Comparison of ENCODE assay signal across 1 cellular context in genomic region chr1:19033926-19034680, GRCh38.
TF ChIP-seq lines count a peak whose summit lies in the region.

No MANE protein-coding gene starts in this region.

TF ChIP-seq in GM23338, 12 proteins besides CTCF, POLR2A, EP300 and RAD21:
- no peak for TF ChIP-seq ZNF462 (CRISPR knock-in tag; IDR thresholded peaks at IDR 0.05)
- TF ChIP-seq POLR2AphosphoS5 (IDR thresholded peaks at IDR 0.05; ENCODE audit: low read depth), result no peak
- no peak for TF ChIP-seq ZNF114 (CRISPR knock-in tag; IDR thresholded peaks at IDR 0.05)
- TF ChIP-seq ZNF331 (CRISPR knock-in tag; IDR thresholded peaks at IDR 0.05; ENCODE audit: low read depth), result no peak
- no peak for TF ChIP-seq REST (IDR thresholded peaks at IDR 0.05; ENCODE audit: unreplicated experiment)
- no peak for TF ChIP-seq EZH2phosphoT487 (IDR thresholded peaks at IDR 0.05; ENCODE audit: unreplicated experiment)
- TF ChIP-seq NANOG (IDR thresholded peaks at IDR 0.05; ENCODE audit: borderline replicate concordance), result no peak
- no peak for TF ChIP-seq JUNB (IDR thresholded peaks at IDR 0.05; ENCODE audit: unreplicated experiment)
- no peak for TF ChIP-seq EZH2 (IDR thresholded peaks at IDR 0.05; ENCODE audit: low read depth, unreplicated experiment)
- TF ChIP-seq ETS1 (IDR thresholded peaks at IDR 0.05), result no peak
- TF ChIP-seq STAT1 (IDR thresholded peaks at IDR 0.05; ENCODE audit: unreplicated experiment), result no peak
- no peak for TF ChIP-seq CREB1 (CRISPR knock-in tag; IDR thresholded peaks at IDR 0.05; ENCODE audit: low read depth)
